21 cellular contexts compared by ENCODE assay signal in the genomic region with DNA sequence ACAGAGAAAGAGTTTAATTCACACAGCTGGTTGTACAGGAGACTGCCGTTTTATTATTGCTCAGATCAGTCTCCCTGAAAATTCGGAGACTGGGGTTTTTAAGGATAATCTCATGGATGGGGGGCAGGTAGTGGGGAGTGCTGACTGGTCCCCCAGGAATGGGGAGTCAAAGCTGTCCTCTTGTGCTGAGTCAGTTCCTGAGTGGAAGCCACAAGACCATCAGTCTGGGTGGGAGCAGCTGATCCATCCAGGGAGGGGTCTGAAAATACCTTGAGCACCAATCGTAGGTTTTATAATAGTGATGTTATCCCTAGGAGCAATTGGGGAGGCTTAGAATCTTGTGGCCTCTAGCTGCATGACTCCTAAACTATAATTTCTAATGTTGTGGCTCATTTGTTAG. TPM values are rescaled to one million over a fixed set of nuclear protein-coding genes. Genes with fewer than 3 reads are reported as not detected.
DNase-seq lines count a peak whose midpoint lies in the region; ATAC-seq, FAIRE-seq and TF ChIP-seq lines count a peak whose summit lies in the region.
"Had no signal": no experiment of that assay in that cellular context is flagged by ENCODE, and none has a peak within 500 bp of the region (broad histone marks: within the 10 kb centered on the region; RNA-seq: fewer than 3 reads in every experiment).

No MANE protein-coding gene starts in this region.

- H3K27ac Mint-ChIP-seq in stimulated activated naive CD8-positive, alpha-beta T cell treated with anti-CD3 and anti-CD28 coated beads, Interleukin-15, Interleukin-2, amounts not matched to agents 100 ng/mL and 50 ng/mL, for 24 hours, result peak overlapping the region; percentile 57
- H3K27ac Mint-ChIP-seq in stimulated activated naive CD8-positive, alpha-beta T cell treated with anti-CD3 and anti-CD28 coated beads, Interleukin-15, amount 100 ng/mL, for 72 hours, result no peak overlapping the region
- H3K27ac Mint-ChIP-seq in activated T-helper 1 cell treated with anti-CD3 and anti-CD28 coated beads, Interleukin-12 subunit alpha, Interleukin-12 subunit beta, Interleukin-2, Interleukin-4 antibody, amounts not matched to agents 30 ng/mL and 10 ng/mL and 1 ng/mL, durations not matched to agents 14 hours and 24 hours and 36 hours, result peak overlapping the region; percentile 36
- peak overlapping the region in 1 of 6 donors; percentile 20 for H3K27ac Mint-ChIP-seq in immature natural killer cell

- H3K9me3 Mint-ChIP-seq in stimulated activated naive CD8-positive, alpha-beta T cell treated with anti-CD3 and anti-CD28 coated beads, Interleukin-15, Interleukin-2, amounts not matched to agents 100 ng/mL and 50 ng/mL, for 24 hours, result no peaks in the 10 kb centered on the region
- H3K9me3 Mint-ChIP-seq in stimulated activated naive CD8-positive, alpha-beta T cell treated with anti-CD3 and anti-CD28 coated beads, Interleukin-15, amount 100 ng/mL, for 72 hours, result no peaks in the 10 kb centered on the region
- no peaks in the 10 kb centered on the region for H3K9me3 Mint-ChIP-seq in activated T-helper 1 cell treated with anti-CD3 and anti-CD28 coated beads, Interleukin-12 subunit alpha, Interleukin-12 subunit beta, Interleukin-2, Interleukin-4 antibody, amounts not matched to agents 30 ng/mL and 10 ng/mL and 1 ng/mL, durations not matched to agents 14 hours and 24 hours and 36 hours
- no peaks in the 10 kb centered on the region for H3K9me3 Mint-ChIP-seq in immature natural killer cell
- H3K9me3 Mint-ChIP-seq: activated B cell treated with CpG ODN at 0.5 μM for 24 hours had no signal

- H3K4me1 Mint-ChIP-seq in stimulated activated naive CD8-positive, alpha-beta T cell treated with anti-CD3 and anti-CD28 coated beads, Interleukin-15, Interleukin-2, amounts not matched to agents 100 ng/mL and 50 ng/mL, for 24 hours (ENCODE audit: low read depth), result peaks cover 48% of the 10 kb centered on the region
- peaks cover 44% of the 10 kb centered on the region for H3K4me1 Mint-ChIP-seq in stimulated activated naive CD8-positive, alpha-beta T cell treated with anti-CD3 and anti-CD28 coated beads, Interleukin-15, amount 100 ng/mL, for 72 hours
- H3K4me1 Mint-ChIP-seq in activated T-helper 1 cell treated with anti-CD3 and anti-CD28 coated beads, Interleukin-12 subunit alpha, Interleukin-12 subunit beta, Interleukin-2, Interleukin-4 antibody, amounts not matched to agents 30 ng/mL and 10 ng/mL and 1 ng/mL, durations not matched to agents 14 hours and 24 hours and 36 hours (ENCODE audit: low read depth), result peaks cover 51% of the 10 kb centered on the region
- peaks cover 5 to 31% of the 10 kb centered on the region in 2 donors for H3K4me1 Mint-ChIP-seq in immature natural killer cell

- no peaks in the 10 kb centered on the region for H3K27me3 ChIP-seq in iPS-20b (ENCODE audit: insufficient read depth, low read length)
- H3K27me3 ChIP-seq in vagina, result no peaks in the 10 kb centered on the region
- H3K27me3 ChIP-seq: ascending aorta, testis had no signal

- H3K9me3 ChIP-seq in iPS-20b (ENCODE audit: insufficient read depth, low read depth, low read length) (no peaks in the 10 kb centered on the region), vagina (no peaks in the 10 kb centered on the region)
- H3K9me3 ChIP-seq: ascending aorta, left ventricle myocardium inferior, testis had no signal

- no peak overlapping the region for H3K4me3 Mint-ChIP-seq in stimulated activated naive CD8-positive, alpha-beta T cell treated with anti-CD3 and anti-CD28 coated beads, Interleukin-15, Interleukin-2, amounts not matched to agents 100 ng/mL and 50 ng/mL, for 24 hours
- H3K4me3 Mint-ChIP-seq in stimulated activated naive CD8-positive, alpha-beta T cell treated with anti-CD3 and anti-CD28 coated beads, Interleukin-15, amount 100 ng/mL, for 72 hours, result no peak overlapping the region
- no peak overlapping the region for H3K4me3 Mint-ChIP-seq in activated T-helper 1 cell treated with anti-CD3 and anti-CD28 coated beads, Interleukin-12 subunit alpha, Interleukin-12 subunit beta, Interleukin-2, Interleukin-4 antibody, amounts not matched to agents 30 ng/mL and 10 ng/mL and 1 ng/mL, durations not matched to agents 14 hours and 24 hours and 36 hours
- H3K4me3 Mint-ChIP-seq in immature natural killer cell, result no peak overlapping the region
- H3K4me3 Mint-ChIP-seq: activated B cell treated with CpG ODN at 0.5 μM for 24 hours had no signal

- no peak overlapping the region for H3K9ac ChIP-seq in iPS-20b (ENCODE audit: low read depth, low read length)

- H3K36me3 ChIP-seq in iPS-20b (ENCODE audit: insufficient read depth, low read depth, low read length) (peaks cover 17% of the 10 kb centered on the region), vagina (no peaks in the 10 kb centered on the region)

- intact Hi-C loops in activated T-helper 1 cell treated with anti-CD3 and anti-CD28 coated beads, Interleukin-12 subunit alpha, Interleukin-12 subunit beta, Interleukin-2, Interleukin-4 antibody, amounts not matched to agents 30 ng/mL and 10 ng/mL and 1 ng/mL, durations not matched to agents 14 hours and 24 hours and 36 hours (cut with micrococcal nuclease), result no loop called here
- intact Hi-C loops in vagina (cut with DNase I), result no loop called here

- H3K4me1 ChIP-seq in iPS-20b (ENCODE audit: insufficient read depth, low read length) (peaks cover 30% of the 10 kb centered on the region; the same call in 1 of the 2 replicates), vagina (peaks cover 7% of the 10 kb centered on the region)
- H3K4me1 ChIP-seq: ascending aorta had no signal

- no peaks in the 10 kb centered on the region for H3K27me3 Mint-ChIP-seq in stimulated activated naive CD8-positive, alpha-beta T cell treated with anti-CD3 and anti-CD28 coated beads, Interleukin-15, Interleukin-2, amounts not matched to agents 100 ng/mL and 50 ng/mL, for 24 hours
- H3K27me3 Mint-ChIP-seq in stimulated activated naive CD8-positive, alpha-beta T cell treated with anti-CD3 and anti-CD28 coated beads, Interleukin-15, amount 100 ng/mL, for 72 hours, result no peaks in the 10 kb centered on the region
- no peaks in the 10 kb centered on the region for H3K27me3 Mint-ChIP-seq in activated T-helper 1 cell treated with anti-CD3 and anti-CD28 coated beads, Interleukin-12 subunit alpha, Interleukin-12 subunit beta, Interleukin-2, Interleukin-4 antibody, amounts not matched to agents 30 ng/mL and 10 ng/mL and 1 ng/mL, durations not matched to agents 14 hours and 24 hours and 36 hours (ENCODE audit: insufficient read depth)
- peaks cover 0 to 4% (median 0%) of the 10 kb centered on the region in 3 donors for H3K27me3 Mint-ChIP-seq in immature natural killer cell (ENCODE audit: low read depth in 3 of 3)
- H3K27me3 Mint-ChIP-seq: activated B cell treated with CpG ODN at 0.5 μM for 24 hours had no signal

- no peak for ATAC-seq in stimulated activated naive CD8-positive, alpha-beta T cell treated with anti-CD3 and anti-CD28 coated beads, Interleukin-15, amount 100 ng/mL, for 72 hours

- no peak for FAIRE-seq in GM12891 (lab: Jason Lieb, UNC)

- H3K27ac ChIP-seq in iPS-20b (ENCODE audit: low read length) (peak overlapping the region; percentile 3), vagina (no peak overlapping the region)
- H3K27ac ChIP-seq: left ventricle myocardium inferior, testis had no signal

- H3K36me3 Mint-ChIP-seq in stimulated activated naive CD8-positive, alpha-beta T cell treated with anti-CD3 and anti-CD28 coated beads, Interleukin-15, Interleukin-2, amounts not matched to agents 100 ng/mL and 50 ng/mL, for 24 hours (ENCODE audit: low read depth), result peaks cover 47% of the 10 kb centered on the region
- peaks cover 49% of the 10 kb centered on the region for H3K36me3 Mint-ChIP-seq in activated T-helper 1 cell treated with anti-CD3 and anti-CD28 coated beads, Interleukin-12 subunit alpha, Interleukin-12 subunit beta, Interleukin-2, Interleukin-4 antibody, amounts not matched to agents 30 ng/mL and 10 ng/mL and 1 ng/mL, durations not matched to agents 14 hours and 24 hours and 36 hours (ENCODE audit: low read depth)
- H3K36me3 Mint-ChIP-seq in immature natural killer cell, result peaks cover 14 to 40% (median 37%) of the 10 kb centered on the region in 3 donors

- TF ChIP-seq CTCF in vagina (IDR thresholded peaks at IDR 0.05), result no peak

- TF ChIP-seq POLR2A in vagina (IDR thresholded peaks at IDR 0.05), result no peak
- no peak for TF ChIP-seq POLR2A in GM12891 (IDR thresholded peaks at IDR 0.05; ENCODE audit: low read depth, low read length)

- no peak for DNase-seq in stimulated activated naive CD8-positive, alpha-beta T cell treated with anti-CD3 and anti-CD28 coated beads, Interleukin-15, amount 100 ng/mL, for 72 hours
- no peak for DNase-seq in activated T-helper 1 cell treated with anti-CD3 and anti-CD28 coated beads, Interleukin-12 subunit alpha, Interleukin-12 subunit beta, Interleukin-2, Interleukin-4 antibody, amounts not matched to agents 30 ng/mL and 10 ng/mL and 1 ng/mL, durations not matched to agents 14 hours and 24 hours and 36 hours (ENCODE audit: low spot score)
- DNase-seq in NCI-H1105 treated with DMSO at 0.1 percent for 48 hours (lab: John Stamatoyannopoulos, UW) (no peak), vagina (ENCODE audit: extremely low spot score in 2 of 2) (no peak), GM12891 (ENCODE audit: insufficient read length, low spot score) (no peak), immature natural killer cell (no peak)
- DNase-seq: activated B cell treated with CpG ODN at 0.5 μM for 24 hours; activated CD8-positive, alpha-beta memory T cell treated with anti-CD3 and anti-CD28 coated beads for 24 hours; COR-L47; effector CD8-positive, alpha-beta T cell; left ventricle myocardium inferior; NCI-H1436; NCI-H69; occipital lobe; retina; Right ventricle myocardium superior; stimulated activated CD4-positive, alpha-beta T cell treated with anti-CD3 and anti-CD28 coated beads, Interleukin-12 subunit alpha, Interleukin-12 subunit beta, amount 100 ng/mL, for 4 hours; testis had no signal

- H3K4me3 ChIP-seq in iPS-20b (ENCODE audit: low read length) (no peak overlapping the region), vagina (no peak overlapping the region)
- H3K4me3 ChIP-seq: ascending aorta, left ventricle myocardium inferior, testis had no signal

TF ChIP-seq in GM12891, 5 proteins besides CTCF, POLR2A, EP300 and RAD21:
- no peak for TF ChIP-seq PAX5 (IDR thresholded peaks at IDR 0.05; ENCODE audit: insufficient read depth, low read length, severe bottlenecking)
- TF ChIP-seq TAF1 (IDR thresholded peaks at IDR 0.05; ENCODE audit: low read depth, low read length), result no peak
- TF ChIP-seq POU2F2 (IDR thresholded peaks at IDR 0.05; ENCODE audit: low read depth, low read length), result no peak
- no peak for TF ChIP-seq POLR2AphosphoS5 (IDR thresholded peaks at IDR 0.05; ENCODE audit: low read depth, low read length)
- TF ChIP-seq SPI1 (IDR thresholded peaks at IDR 0.05; ENCODE audit: low read depth, low read length), result no peak

RNA-seq across cellular contexts. Expression of gene TRAF5, which starts 50.2 kb away (rescaled TPM):
- total RNA-seq in activated T-helper 1 cell treated with anti-CD3 and anti-CD28 coated beads, Interleukin-12 subunit alpha, Interleukin-12 subunit beta, Interleukin-2, Interleukin-4 antibody, amounts not matched to agents 30 ng/mL and 10 ng/mL and 1 ng/mL, durations not matched to agents 14 hours and 24 hours and 36 hours, result 54.3 and 57.2 TPM in 2 replicates
- 14.0 TPM for total RNA-seq in vagina
- 16.0 TPM for polyA plus RNA-seq in GM12891 (2012; ENCODE audit: low read depth, missing spikeins)
- 10 to 100 TPM; 19.6 to 37.0 (median 21.8) TPM for polyA plus RNA-seq in immature natural killer cell

Comparison
In these comparisons a context has a peak if more than half of its experiments do, and no peak if none do; other contexts are left out.
1. H3K27ac Mint-ChIP-seq: peak in stimulated activated naive CD8-positive, alpha-beta T cell treated with anti-CD3 and anti-CD28 coated beads, Interleukin-15, Interleukin-2, amounts not matched to agents 100 ng/mL and 50 ng/mL, for 24 hours (single experiment) and activated T-helper 1 cell treated with anti-CD3 and anti-CD28 coated beads, Interleukin-12 subunit alpha, Interleukin-12 subunit beta, Interleukin-2, Interleukin-4 antibody, amounts not matched to agents 30 ng/mL and 10 ng/mL and 1 ng/mL, durations not matched to agents 14 hours and 24 hours and 36 hours (single experiment); none in stimulated activated naive CD8-positive, alpha-beta T cell treated with anti-CD3 and anti-CD28 coated beads, Interleukin-15, amount 100 ng/mL, for 72 hours (0 of 2).